In genomic region chr12:131424270-131424669, GRCh38 we compare ENCODE assay signal across 28 cellular contexts.
"Had no signal": no experiment of that assay in that cellular context is flagged by ENCODE, and none has a peak within 500 bp of the region (broad histone marks: within the 10 kb centered on the region; RNA-seq: fewer than 3 reads in every experiment).

No MANE protein-coding gene starts in this region.

- H3K4me1 Mint-ChIP-seq: stimulated activated effector memory CD8-positive, alpha-beta T cell treated with anti-CD3 and anti-CD28 coated beads, Interleukin-12 subunit alpha, Interleukin-12 subunit beta, amount 100 ng/mL, for 72 hours; stimulated activated memory B cell treated with anti-CD40 and anti-IgM and Interleukin-4, amounts not matched to agents 10 μg/mL and 1 μg/mL and 100 μg/mL, for 72 hours; stimulated activated naive B cell treated with anti-CD40 and anti-IgM and Interleukin-4, amounts not matched to agents 10 μg/mL and 1 μg/mL and 100 μg/mL, for 72 hours; stimulated activated naive CD8-positive, alpha-beta T cell treated with anti-CD3 and anti-CD28 coated beads, Interleukin-15, amount 100 ng/mL, for 72 hours had no signal

- H3K4me3 Mint-ChIP-seq: stimulated activated effector memory CD8-positive, alpha-beta T cell treated with anti-CD3 and anti-CD28 coated beads, Interleukin-12 subunit alpha, Interleukin-12 subunit beta, amount 100 ng/mL, for 72 hours; stimulated activated memory B cell treated with anti-CD40 and anti-IgM and Interleukin-4, amounts not matched to agents 10 μg/mL and 1 μg/mL and 100 μg/mL, for 72 hours; stimulated activated naive B cell treated with anti-CD40 and anti-IgM and Interleukin-4, amounts not matched to agents 10 μg/mL and 1 μg/mL and 100 μg/mL, for 72 hours; stimulated activated naive CD8-positive, alpha-beta T cell treated with anti-CD3 and anti-CD28 coated beads, Interleukin-15, amount 100 ng/mL, for 72 hours; stimulated activated naive CD8-positive, alpha-beta T cell treated with anti-CD3 and anti-CD28 coated beads, Interleukin-15, Interleukin-2, amounts not matched to agents 100 ng/mL and 50 ng/mL, for 24 hours; type B pancreatic cell had no signal

- H3K36me3 ChIP-seq: stomach, suprapubic skin, thoracic aorta, thyroid gland, tibial artery, tibial nerve, transverse colon, upper lobe of left lung, upper lobe of right lung, uterus, vagina had no signal

- DNase-seq: stimulated activated CD4-positive, alpha-beta T cell treated with anti-CD3 and anti-CD28 coated beads, Interleukin-2, amount 100 ng/mL, for 48 hours; stimulated activated CD4-positive, alpha-beta T cell treated with anti-CD3 and anti-CD28 coated beads, Interleukin-4, amount 100 ng/mL, for 1 hour; stimulated activated CD4-positive, alpha-beta T cell treated with anti-CD3 and anti-CD28 coated beads, Interleukin-4, amount 100 ng/mL, for 24 hours; stimulated activated CD4-positive, alpha-beta T cell treated with anti-CD3 and anti-CD28 coated beads, Interleukin-4, amount 100 ng/mL, for 4 hours; stimulated activated CD8-positive, alpha-beta memory T cell treated with anti-CD3 and anti-CD28 coated beads, Interleukin-4, amount 100 ng/mL, for 48 hours; stimulated activated naive B cell treated with anti-CD40 and anti-IgM and Interleukin-4, amounts not matched to agents 10 μg/mL and 1 μg/mL and 100 μg/mL, for 72 hours; stimulated activated naive CD4-positive, alpha-beta T cell; stimulated activated naive CD4-positive, alpha-beta T cell treated with Interleukin-2 at 50 U/mL for 16 hours; stimulated activated naive CD8-positive, alpha-beta T cell treated with anti-CD3 and anti-CD28 coated beads, Interleukin-15, amount 100 ng/mL, for 72 hours; stimulated activated naive CD8-positive, alpha-beta T cell treated with anti-CD3 and anti-CD28 coated beads, Interleukin-15, Interleukin-2, amounts not matched to agents 100 U/mL and 50 U/mL, for 24 hours; stomach; substantia nigra; testis; thyroid gland; tibial artery; transverse colon; trophoblast cell; upper lobe of left lung; upper lobe of right lung; uterus had no signal

- H3K27ac ChIP-seq: stomach, suprapubic skin, testis, thoracic aorta, thyroid gland, tibial artery, tibial nerve, transverse colon, upper lobe of left lung, upper lobe of right lung, uterus, vagina had no signal

- H3K27ac Mint-ChIP-seq: stimulated activated effector memory CD8-positive, alpha-beta T cell treated with anti-CD3 and anti-CD28 coated beads, Interleukin-12 subunit alpha, Interleukin-12 subunit beta, amount 100 ng/mL, for 72 hours; stimulated activated memory B cell treated with anti-CD40 and anti-IgM and Interleukin-4, amounts not matched to agents 10 μg/mL and 1 μg/mL and 100 μg/mL, for 72 hours; stimulated activated naive B cell treated with anti-CD40 and anti-IgM and Interleukin-4, amounts not matched to agents 10 μg/mL and 1 μg/mL and 100 μg/mL, for 72 hours; stimulated activated naive CD8-positive, alpha-beta T cell treated with anti-CD3 and anti-CD28 coated beads, Interleukin-15, amount 100 ng/mL, for 72 hours; stimulated activated naive CD8-positive, alpha-beta T cell treated with anti-CD3 and anti-CD28 coated beads, Interleukin-15, Interleukin-2, amounts not matched to agents 100 ng/mL and 50 ng/mL, for 24 hours; type B pancreatic cell had no signal

- H3K9me3 ChIP-seq: suprapubic skin, testis, thoracic aorta, thyroid gland, upper lobe of right lung, vagina had no signal

- H3K4me3 ChIP-seq: stomach, suprapubic skin, testis, thoracic aorta, thyroid gland, tibial artery, tibial nerve, transverse colon, upper lobe of left lung, upper lobe of right lung, uterus, vagina had no signal

- H3K4me1 ChIP-seq: stomach, suprapubic skin, tibial artery, tibial nerve, transverse colon, upper lobe of left lung, upper lobe of right lung, uterus, vagina had no signal

- H3K27me3 ChIP-seq: testis, thyroid gland, tibial nerve, transverse colon, upper lobe of left lung, upper lobe of right lung, uterus, vagina had no signal

- ATAC-seq: stimulated activated effector memory CD8-positive, alpha-beta T cell treated with anti-CD3 and anti-CD28 coated beads, Interleukin-12 subunit alpha, Interleukin-12 subunit beta, amount 100 ng/mL, for 72 hours; stimulated activated memory B cell treated with anti-CD40 and anti-IgM and Interleukin-4, amounts not matched to agents 10 μg/mL and 1 μg/mL and 100 μg/mL, for 72 hours; stimulated activated naive B cell treated with anti-CD40 and anti-IgM and Interleukin-4, amounts not matched to agents 10 μg/mL and 1 μg/mL and 100 μg/mL, for 72 hours; stimulated activated naive CD8-positive, alpha-beta T cell treated with anti-CD3 and anti-CD28 coated beads, Interleukin-15, amount 100 ng/mL, for 72 hours; stimulated activated naive CD8-positive, alpha-beta T cell treated with anti-CD3 and anti-CD28 coated beads, Interleukin-15, Interleukin-2, amounts not matched to agents 100 U/mL and 50 U/mL, for 24 hours; upper lobe of right lung had no signal

- H3K36me3 Mint-ChIP-seq: stimulated activated effector memory CD8-positive, alpha-beta T cell treated with anti-CD3 and anti-CD28 coated beads, Interleukin-12 subunit alpha, Interleukin-12 subunit beta, amount 100 ng/mL, for 72 hours; stimulated activated memory B cell treated with anti-CD40 and anti-IgM and Interleukin-4, amounts not matched to agents 10 μg/mL and 1 μg/mL and 100 μg/mL, for 72 hours; type B pancreatic cell had no signal
